In genomic region chr3:120516142-120516541, GRCh38 we compare ENCODE assay signal across 19 cellular contexts.
"Had no signal": no experiment of that assay in that cellular context is flagged by ENCODE, and none has a peak within 500 bp of the region (broad histone marks: within the 10 kb centered on the region; RNA-seq: fewer than 3 reads in every experiment).

No MANE protein-coding gene starts in this region.

- H3K4me2 ChIP-seq: KMS-11 had no signal

- H3K27ac ChIP-seq: KMS-11 had no signal

- ATAC-seq: activated CD8-positive, alpha-beta T cell treated with anti-CD3 and anti-CD28 coated beads for 36 hours; activated T-cell treated with anti-CD3 and anti-CD28 coated beads, Interleukin-2, amount 50 U/mL, for 72 hours; PC-3 had no signal

- H3K9ac ChIP-seq: KMS-11 had no signal

- DNase-seq: activated CD4-positive, alpha-beta T cell treated with anti-CD3 and anti-CD28 coated beads for 4 hours; activated CD8-positive, alpha-beta memory T cell treated with anti-CD3 and anti-CD28 coated beads, Interleukin-2, amount 50 U/mL, for 4 hours; activated CD8-positive, alpha-beta T cell treated with anti-CD3 and anti-CD28 coated beads for 36 hours; activated gamma-delta T cell treated with Interleukin-2 at 50 U/mL for 16 hours; activated naive CD4-positive, alpha-beta T cell treated with anti-CD3 and anti-CD28 coated beads, Interleukin-2, amount 10 ng/mL, durations not matched to agents 7 days and 5 days; activated naive CD8-positive, alpha-beta T cell treated with anti-CD3 and anti-CD28 coated beads for 36 hours; activated T-cell treated with anti-CD3 and anti-CD28 coated beads, Interleukin-2, amount 50 U/mL, for 72 hours; anterior cingulate cortex; caudate nucleus; NCI-H1092; NCI-H1417; NCI-H1930; NCI-H2171; NCI-H510A treated with DMSO at 0.1 percent for 48 hours; NCI-H69; PC-3; SHP77 treated with DMSO at 0.1 percent for 48 hours; T-helper 1 cell had no signal
